In genomic region chr7:110645060-110645459, GRCh38 we compare ENCODE assay signal across 21 cellular contexts.
DNase-seq lines count a peak whose midpoint lies in the region; ATAC-seq and TF ChIP-seq lines count a peak whose summit lies in the region.
"Had no signal": no experiment of that assay in that cellular context is flagged by ENCODE, and none has a peak within 500 bp of the region (broad histone marks: within the 10 kb centered on the region; RNA-seq: fewer than 3 reads in every experiment).

No MANE protein-coding gene starts in this region.

- DNase-seq in GM12865 (ENCODE audit: low read depth), result peak; percentile 17
- DNase-seq in HT-29 (ENCODE audit: low spot score), result no peak
- no peak for DNase-seq in NCI-H1105 treated with DMSO at 0.1 percent for 48 hours (lab: John Stamatoyannopoulos, UW)
- DNase-seq in body of pancreas, result no peak
- DNase-seq: activated CD4-positive, alpha-beta T cell treated with anti-CD3 and anti-CD28 coated beads for 1 hour; activated CD8-positive, alpha-beta memory T cell treated with anti-CD3 and anti-CD28 coated beads for 24 hours; activated effector memory CD4-positive, alpha-beta T cell treated with anti-CD3 and anti-CD28 coated beads, Interleukin-2, amount 50 U/mL, for 16 hours; DMS153; NCI-H146; NCI-H2107; nephron progenitor cell; ovary; RPMI8226; transverse colon had no signal

- no peaks in the 10 kb centered on the region for H3K36me3 ChIP-seq in body of pancreas (replicated peaks in 1 of 2; ENCODE audit: insufficient read depth in 1 of 2, low read depth in 2 of 2)
- H3K36me3 ChIP-seq: HAP-1, ovary, transverse colon had no signal

- intact Hi-C loops in body of pancreas (cut with DNase I), result no loop called here

- no peak overlapping the region for H3K27ac ChIP-seq in body of pancreas
- H3K27ac ChIP-seq: epithelial cell of prostate, ovary, SK-N-MC, skin epidermis, transverse colon had no signal

- ATAC-seq in GM18861 (IDR thresholded peaks at IDR 0.05; ENCODE audit: unreplicated experiment), result peak; percentile 90
- peak; percentile 77 for ATAC-seq in HG02981 (IDR thresholded peaks at IDR 0.05; ENCODE audit: unreplicated experiment)
- ATAC-seq in HG03565 (IDR thresholded peaks at IDR 0.05; ENCODE audit: unreplicated experiment), result peak; percentile 52
- ATAC-seq in body of pancreas, result no peak

- H3K4me1 ChIP-seq in body of pancreas, result no peaks in the 10 kb centered on the region
- H3K4me1 ChIP-seq: transverse colon had no signal

- H3K4me3 ChIP-seq in GM12865 (ENCODE audit: low read depth, low read length) (no peak overlapping the region), body of pancreas (no peak overlapping the region)
- H3K4me3 ChIP-seq: HAP-1, ovary, SK-N-MC, skin epidermis, transverse colon had no signal

- no peaks in the 10 kb centered on the region for H3K27me3 ChIP-seq in body of pancreas
- H3K27me3 ChIP-seq: ovary, transverse colon had no signal

- TF ChIP-seq POLR2A in body of pancreas (IDR thresholded peaks at IDR 0.05), result no peak

- TF ChIP-seq CTCF in GM12865 (IDR thresholded peaks at IDR 0.05; ENCODE audit: insufficient read depth, low read depth, low read length, missing control alignments) (no peak), body of pancreas (IDR thresholded peaks at IDR 0.05) (no peak)

- no peaks in the 10 kb centered on the region for H3K9me3 ChIP-seq in body of pancreas
- H3K9me3 ChIP-seq: HAP-1, ovary, transverse colon had no signal

- WGBS in body of pancreas, 2 donors, result 63 to 64% methylated on average over 3 of the region's 3 CpGs
